In the genomic region with DNA sequence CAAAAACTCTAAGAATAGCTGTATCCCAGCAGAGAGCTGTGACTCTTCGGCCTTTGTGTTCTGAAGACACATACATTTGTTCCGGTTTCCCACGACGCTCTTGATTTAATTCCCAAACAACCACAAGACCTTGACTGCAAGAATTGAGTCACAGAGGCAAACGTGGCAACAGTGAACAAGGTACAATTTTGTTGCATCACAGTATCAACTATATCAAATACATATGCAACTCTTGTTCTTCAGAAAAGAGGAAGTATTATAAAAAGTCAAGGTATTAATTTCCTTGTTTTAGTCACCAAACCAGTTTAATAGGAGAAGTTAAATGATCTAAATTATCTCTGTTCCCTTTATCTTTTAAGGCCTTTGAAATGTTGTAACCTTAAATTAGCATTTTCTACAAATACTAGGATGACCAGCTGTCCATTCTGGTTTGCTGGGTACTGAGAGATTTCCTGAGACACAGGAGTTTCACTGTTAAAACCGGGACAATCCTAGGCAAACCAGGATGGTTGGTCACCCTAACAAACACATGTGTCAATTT, we compare ENCODE assay signal across 11 cellular contexts. TPM values are rescaled to one million over a fixed set of nuclear protein-coding genes. Genes with fewer than 3 reads are reported as not detected.
DNase-seq lines count a peak whose midpoint lies in the region; ATAC-seq, FAIRE-seq and TF ChIP-seq lines count a peak whose summit lies in the region.
"Had no signal": no experiment of that assay in that cellular context is flagged by ENCODE, and none has a peak within 500 bp of the region (broad histone marks: within the 10 kb centered on the region; RNA-seq: fewer than 3 reads in every experiment).

No MANE protein-coding gene starts in this region.

- no peak overlapping the region for H2AFZ ChIP-seq in GM12878 (ENCODE audit: control insufficient read depth, low read depth, low read length)

- POLR2A ChIA-PET in GM12878 (lab: Charles Lee): interaction anchor here (2.4 kb wide), 1 partner anchor 11 kb away, joined by 13 read pairs; a partner anchor contains a TSS

- CTCF ChIA-PET in GM12878 (lab: Yijun Ruan, JAX): interaction anchor here (0.9 to 1.8 kb wide), 6 partner anchors 9 to 333 kb away, joined by 3 to 7 read pairs (median 4); no protein-coding TSS in a partner anchor

- H3K79me2 ChIP-seq in GM12878 (ENCODE audit: control insufficient read depth, insufficient read depth, low read length): peaks cover 31% of the 10 kb centered on the region

- no peak overlapping the region for H3K9ac ChIP-seq in GM12878 (ENCODE audit: control insufficient read depth, insufficient read depth, low read length)

- peak; percentile 60 for ATAC-seq in HG03520 (IDR thresholded peaks at IDR 0.05; ENCODE audit: unreplicated experiment)
- peak; percentile 84 for ATAC-seq in GM12878
- ATAC-seq in thoracic aorta (ENCODE audit: insufficient number of reproducible peaks, low FRiP score, low read depth): no peak
- ATAC-seq: WTC11 had no signal

- H3K4me1 ChIP-seq in GM12878 (ENCODE audit: control insufficient read depth, insufficient read depth, low read length) (peaks cover 22% of the 10 kb centered on the region), thoracic aorta (ENCODE audit: control insufficient read depth in 1 of 2, low read depth in 2 of 2) (peaks cover 44 to 45% of the 10 kb centered on the region in 2 donors)

- SMC1A ChIA-PET in GM12878 (lab: Charles Lee; ENCODE audit: uncharacterized antibody, unreplicated experiment): interaction anchor here (0.8 to 3.9 kb wide), 4 partner anchors 10 to 47 kb away, joined by 3 to 29 read pairs (median 3); a partner anchor contains a TSS

- H3K4me2 ChIP-seq in GM12878 (ENCODE audit: control insufficient read depth, insufficient read depth): 0 out of 2 replicates have a peak overlapping the region, but pooled peaks have one; percentile 21

- peaks cover 2 to 30% of the 10 kb centered on the region in 2 experiments for H3K36me3 ChIP-seq in GM12878 (ENCODE audit: control insufficient read depth in 2 of 2, insufficient read depth in 2 of 2, low read length in 1 of 2)
- peaks cover 10% of the 10 kb centered on the region for H3K36me3 ChIP-seq in thoracic aorta

- in situ Hi-C loops in GM12878 (cut with MboI): no loop called here

- TF ChIP-seq RAD21 in GM12878 (IDR thresholded peaks at IDR 0.05; ENCODE audit: insufficient read depth, low read depth, low read length): no peak

- FAIRE-seq in GM19239 (lab: Jason Lieb, UNC): peak; percentile 68
- FAIRE-seq in GM12878 (lab: Jason Lieb, UNC): peak; percentile 90

- RAD21 ChIA-PET in GM12878 (lab: Charles Lee; ENCODE audit: unreplicated experiment): interaction anchor here (1.3 to 6.1 kb wide), 2 partner anchors 9 to 67 kb away, joined by 4 to 29 read pairs; no protein-coding TSS in a partner anchor

- H3K27me3 ChIP-seq in GM12878 (replicated peaks in 1 of 2; ENCODE audit: control insufficient read depth in 2 of 2, insufficient read depth in 2 of 2, low read length in 1 of 2) (no peaks in the 10 kb centered on the region), thoracic aorta (replicated peaks; ENCODE audit: insufficient read depth) (no peaks in the 10 kb centered on the region)

- 41% methylated on average over 6 of the region's 6 CpGs for WGBS in GM12878 (ENCODE audit: insufficient coverage, insufficient replicate concordance, low lambda C conversion rate, missing lambda C conversion rate)

- H3K27ac ChIP-seq in GM12878 (ENCODE audit: control insufficient read depth, insufficient read depth): peak overlapping the region; percentile 47
- H3K27ac ChIP-seq in thoracic aorta: peak overlapping the region; percentile 87 to 90

- peak in 1 of 2 experiments; percentile 7; a peak in 1 of 4 replicates for TF ChIP-seq EP300 in GM12878 (IDR thresholded peaks at IDR 0.05; ENCODE audit: borderline replicate concordance in 1 of 2, control insufficient read depth in 1 of 2, low read depth in 2 of 2, low read length in 2 of 2)

- no peaks in the 10 kb centered on the region for H4K20me1 ChIP-seq in GM12878 (ENCODE audit: control insufficient read depth, insufficient read depth)

- no peak overlapping the region for H3K4me3 ChIP-seq in GM12878
- H3K4me3 ChIP-seq in thoracic aorta: no peak overlapping the region

- H3K9me3 ChIP-seq in GM12878 (replicated peaks; ENCODE audit: control insufficient read depth, insufficient read depth, low read length) (no peaks in the 10 kb centered on the region), thoracic aorta (no peaks in the 10 kb centered on the region)

- TF ChIP-seq POLR2A in GM12878 (IDR thresholded peaks at IDR 0.05; ENCODE audit: low read depth, low read length): no peak

- intact Hi-C loops in GM12878 (cut with micrococcal nuclease; ENCODE audit: unreplicated experiment): no loop called here

- DNase-seq in GM19239 (ENCODE audit: insufficient read length, low spot score): no peak
- DNase-seq in GM12878 (ENCODE audit: low read depth, low spot score): peak; percentile 70
- DNase-seq in thoracic aorta (ENCODE audit: low spot score): no peak
- DNase-seq in iPS-NIHi11 (ENCODE audit: low spot score): no peak
- DNase-seq in nucleus accumbens (lab: John Stamatoyannopoulos, UW): no peak
- DNase-seq in DMS153 treated with DMSO at 0.1 percent for 48 hours (lab: John Stamatoyannopoulos, UW; ENCODE audit: unreplicated experiment): no peak
- DNase-seq: amniotic stem cell, NCI-H446 had no signal

- no TSS peak for BruUV-seq in GM12878 (replicated peaks; lab: Mats Ljungman, UMichigan)

- TF ChIP-seq CTCF in GM12878 (IDR thresholded peaks at IDR 0.05 in 2 of 3, conservative IDR thresholded peaks at IDR 0.05 in 1 of 3; ENCODE audit: control insufficient read depth in 2 of 3, extremely low read depth in 1 of 3, insufficient read depth in 1 of 3, low read depth in 3 of 3, low read length in 3 of 3) (no peak), thoracic aorta (IDR thresholded peaks at IDR 0.05) (no peak)

TF ChIP-seq in GM12878, 131 proteins besides CTCF, POLR2A, EP300 and RAD21 (continues in another document):
- TF ChIP-seq NFIC (IDR thresholded peaks at IDR 0.05; ENCODE audit: low read depth, low read length): peak; percentile 86
- no peak for TF ChIP-seq PML (IDR thresholded peaks at IDR 0.05; ENCODE audit: low read length)
- TF ChIP-seq HDAC6 (IDR thresholded peaks at IDR 0.05; ENCODE audit: unreplicated experiment): no peak

RNA-seq across cellular contexts. Expression of a gene that starts 11.1 kb away (rescaled TPM):
- 64.7 and 65.5 TPM in 2 replicates for total RNA-seq in GM12878 (2013; cell fraction: nucleolus; rRNA removed)
- total RNA-seq in GM12878 (2014; rRNA removed) (32.6 and 39.6 TPM in 2 replicates), GM12878 (2014; rRNA removed; fragmentation: Illumina TruSeq; extraction: Trizol) (32.5 and 34.8 TPM in 2 replicates), GM12878 (2021) (23.6 and 24.5 TPM in 2 replicates), thoracic aorta (100 to 1,000 TPM in 1 of 2 donors, 10 to 100 TPM in 1; 42.9 to 139 TPM)
- 8.7 TPM for polyA plus RNA-seq in GM12878 (2011; ENCODE audit: low read depth)
- polyA plus RNA-seq in GM12878 (2011; rRNA removed) (23.5 and 27.9 TPM in 2 replicates), GM12878 (2014; fragmentation: Illumina TruSeq; extraction: Trizol) (23.3 and 24.1 TPM in 2 replicates), GM12878 (2014; fragmentation: Nextera tagmentation; extraction: Ambion mirVana) (10 to 100 TPM; 11.9 to 19.9 TPM), GM12878 (2014; rRNA removed) (14.8 and 22.1 TPM in 2 replicates), GM12878 (2016; fragmentation: Nextera tagmentation; extraction: Ambion mirVana) (10 to 100 TPM; 23.6 to 24.3 TPM)
- polyA plus RNA-seq in GM12878 (2011; cell fraction: cytosol; rRNA removed): 9.3 and 10.8 TPM in 2 replicates
- polyA plus RNA-seq in GM12878 (2011; cell fraction: nucleus; rRNA removed): 16.6 and 18.4 TPM in 2 replicates
- 10.7 and 12.9 TPM in 2 replicates for polyA plus RNA-seq in GM12878 (2012)
- 29.3 and 29.5 TPM in 2 replicates for polyA minus RNA-seq in GM12878 (2011; rRNA and poly(A)+ RNA removed)
- 8.7 and 10.2 TPM in 2 replicates for polyA minus RNA-seq in GM12878 (2011; cell fraction: cytosol; rRNA and poly(A)+ RNA removed)
- 10.0 and 16.5 TPM in 2 replicates for polyA minus RNA-seq in GM12878 (2011; cell fraction: nucleus; rRNA and poly(A)+ RNA removed)

RNA-seq across cellular contexts. Expression of a gene that starts 11.5 kb away (rescaled TPM):
- 215 and 226 TPM in 2 replicates for total RNA-seq in GM12878 (2013; cell fraction: nucleolus; rRNA removed)
- total RNA-seq in GM12878 (2014; rRNA removed) (48.6 and 59.5 TPM in 2 replicates), GM12878 (2014; rRNA removed; fragmentation: Illumina TruSeq; extraction: Trizol) (63.7 and 68.8 TPM in 2 replicates), GM12878 (2021) (40.2 and 44.6 TPM in 2 replicates), thoracic aorta (10 to 100 TPM; 32.9 to 58.1 TPM)
- polyA plus RNA-seq in GM12878 (2011; ENCODE audit: low read depth): 9.8 TPM
- polyA plus RNA-seq in GM12878 (2011; rRNA removed) (36.7 and 42.4 TPM in 2 replicates), GM12878 (2014; fragmentation: Illumina TruSeq; extraction: Trizol) (61.1 and 61.2 TPM in 2 replicates), GM12878 (2014; fragmentation: Nextera tagmentation; extraction: Ambion mirVana) (10 to 100 TPM; 39.2 to 42.9 TPM), GM12878 (2014; rRNA removed) (34.0 and 40.4 TPM in 2 replicates), GM12878 (2016; fragmentation: Nextera tagmentation; extraction: Ambion mirVana) (10 to 100 TPM; 65.7 to 65.8 TPM)
- polyA plus RNA-seq in GM12878 (2011; cell fraction: cytosol; rRNA removed): 19.9 and 23.1 TPM in 2 replicates
- polyA plus RNA-seq in GM12878 (2011; cell fraction: nucleus; rRNA removed): 41.0 and 45.2 TPM in 2 replicates
- polyA plus RNA-seq in GM12878 (2012): 14.7 and 25.2 TPM in 2 replicates
- polyA minus RNA-seq in GM12878 (2011; rRNA and poly(A)+ RNA removed): 42.3 and 44.2 TPM in 2 replicates
- polyA minus RNA-seq in GM12878 (2011; cell fraction: cytosol; rRNA and poly(A)+ RNA removed): 10.4 and 15.6 TPM in 2 replicates
- 43.4 and 51.3 TPM in 2 replicates for polyA minus RNA-seq in GM12878 (2011; cell fraction: nucleus; rRNA and poly(A)+ RNA removed)

RNA-seq across cellular contexts. Expression of a gene that starts 44.8 kb away (rescaled TPM):
- not detected in 2 replicates for total RNA-seq in GM12878 (2013; cell fraction: nucleolus; rRNA removed)
- total RNA-seq in GM12878 (2014; rRNA removed) (not detected in 2 replicates), GM12878 (2014; rRNA removed; fragmentation: Illumina TruSeq; extraction: Trizol) (not detected in 2 replicates), GM12878 (2021) (5.5 and 6.9 TPM in 2 replicates), thoracic aorta (10 to 100 TPM in 1 of 2 donors, 1 to 10 TPM in 1; 6.5 to 18.9 TPM)
- not detected for polyA plus RNA-seq in GM12878 (2011; ENCODE audit: low read depth)
- polyA plus RNA-seq in GM12878 (2011; rRNA removed) (not detected in 2 replicates), GM12878 (2014; fragmentation: Illumina TruSeq; extraction: Trizol) (not detected in 2 replicates), GM12878 (2014; fragmentation: Nextera tagmentation; extraction: Ambion mirVana) (not detected), GM12878 (2014; rRNA removed) (not detected in 2 replicates), GM12878 (2016; fragmentation: Nextera tagmentation; extraction: Ambion mirVana) (under 1 TPM in 1 of 2 experiments, not detected in 1; 0.36 TPM)
- polyA plus RNA-seq in GM12878 (2011; cell fraction: cytosol; rRNA removed): not detected in 2 replicates
- not detected in 2 replicates for polyA plus RNA-seq in GM12878 (2011; cell fraction: nucleus; rRNA removed)
- not detected in 2 replicates for polyA plus RNA-seq in GM12878 (2012)
- polyA minus RNA-seq in GM12878 (2011; rRNA and poly(A)+ RNA removed): not detected in 2 replicates
- polyA minus RNA-seq in GM12878 (2011; cell fraction: cytosol; rRNA and poly(A)+ RNA removed): not detected in 2 replicates
- polyA minus RNA-seq in GM12878 (2011; cell fraction: nucleus; rRNA and poly(A)+ RNA removed): not detected in 2 replicates
- polyA plus RNA-seq: neural cell had no signal
